Comparison of ENCODE assay signal across 16 cellular contexts in the genomic region with DNA sequence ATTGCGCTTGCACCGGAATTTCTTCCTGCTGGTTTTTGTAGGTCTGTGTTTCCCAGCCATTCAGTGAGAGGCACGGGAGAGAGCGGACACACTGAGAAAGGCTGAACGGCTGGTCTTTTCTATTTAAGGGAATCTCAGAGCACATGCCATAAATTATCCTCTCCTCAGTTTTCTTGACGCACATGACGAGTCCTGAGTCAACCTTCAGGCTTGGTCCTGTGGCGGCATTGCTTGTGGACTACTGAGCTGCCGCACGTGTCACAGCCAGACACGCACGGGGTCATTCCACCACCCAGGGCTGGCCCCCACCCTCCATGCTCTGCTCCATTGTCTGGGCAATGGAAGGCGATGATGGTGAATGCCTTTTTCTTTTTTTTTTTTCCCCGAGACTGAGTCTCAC.
DNase-seq lines count a peak whose midpoint lies in the region; ATAC-seq, FAIRE-seq and TF ChIP-seq lines count a peak whose summit lies in the region.
"Had no signal": no experiment of that assay in that cellular context is flagged by ENCODE, and none has a peak within 500 bp of the region (broad histone marks: within the 10 kb centered on the region; RNA-seq: fewer than 3 reads in every experiment).

No MANE protein-coding gene starts in this region.

- H3K56ac ChIP-seq in IMR-90 (ENCODE audit: extremely low read depth, insufficient read depth, low read length): no peak overlapping the region
- H3K56ac ChIP-seq in H1 (replicated peaks; ENCODE audit: insufficient read length, low read depth, low read length): no peak overlapping the region

- H2BK20ac ChIP-seq in IMR-90 (ENCODE audit: low read depth, low read length): no peak overlapping the region
- 0 out of 2 replicates have a peak overlapping the region, but pooled peaks have one; percentile 81 for H2BK20ac ChIP-seq in H1 (ENCODE audit: low read length)

- no peaks in the 10 kb centered on the region for H3K36me3 Mint-ChIP-seq in nephron progenitor cell (ENCODE audit: low read depth)
- peaks cover 0 to 3% (median 0%) of the 10 kb centered on the region in 3 donors for H3K36me3 Mint-ChIP-seq in CD8-positive, alpha-beta memory T cell
- H3K36me3 Mint-ChIP-seq in stimulated activated memory B cell treated with anti-CD40 and anti-IgM and Interleukin-4, amounts not matched to agents 10 μg/mL and 1 μg/mL and 100 μg/mL, for 72 hours: no peaks in the 10 kb centered on the region

- no peaks in the 10 kb centered on the region for H3K79me2 ChIP-seq in H1 (ENCODE audit: control insufficient read depth in 1 of 2, insufficient read depth in 2 of 2, low read length in 2 of 2)

- H3K23ac ChIP-seq in IMR-90 (ENCODE audit: low read depth, low read length) (no peak overlapping the region), H1 (ENCODE audit: insufficient read length) (no peak overlapping the region)

- no peaks in the 10 kb centered on the region for H3K36me3 ChIP-seq in IMR-90 (ENCODE audit: control insufficient read depth, insufficient read depth, low read length)
- no peaks in the 10 kb centered on the region for H3K36me3 ChIP-seq in H1 (ENCODE audit: control insufficient read depth in 2 of 4, insufficient read depth in 4 of 4, low read length in 3 of 4)
- H3K36me3 ChIP-seq in stomach smooth muscle (ENCODE audit: control insufficient read depth in 2 of 2, insufficient read depth in 2 of 2, low read length in 2 of 2): no peaks in the 10 kb centered on the region
- H3K36me3 ChIP-seq in CD8-positive, alpha-beta memory T cell (ENCODE audit: insufficient read depth, low read length): no peaks in the 10 kb centered on the region

- no peak overlapping the region for H3K14ac ChIP-seq in IMR-90 (replicated peaks; ENCODE audit: low read depth, low read length)
- no peak overlapping the region for H3K14ac ChIP-seq in H1 (ENCODE audit: insufficient read length)

- POLR2A ChIA-PET in IMR-90 (lab: Charles Lee; ENCODE audit: unreplicated experiment): no interaction called here
- POLR2A ChIA-PET in H1 (lab: Charles Lee; ENCODE audit: partially characterized antibody): no interaction called here
- POLR2A ChIA-PET in CD8-positive, alpha-beta memory T cell (lab: Charles Lee): no interaction called here

- no peak for TF ChIP-seq EP300 in H1 (IDR thresholded peaks at IDR 0.05; ENCODE audit: borderline replicate concordance in 1 of 2, low read depth in 2 of 2, low read length in 2 of 2)

- H3K79me1 ChIP-seq in IMR-90 (ENCODE audit: low read depth in 1 of 2, low read length in 2 of 2) (no peaks in the 10 kb centered on the region), H1 (ENCODE audit: low read depth, low read length) (no peaks in the 10 kb centered on the region)

- peaks cover 58% of the 10 kb centered on the region for H3K4me1 Mint-ChIP-seq in nephron progenitor cell
- H3K4me1 Mint-ChIP-seq in CD8-positive, alpha-beta memory T cell: peaks cover 0 to 6% (median 0%) of the 10 kb centered on the region in 3 donors
- peaks cover 8% of the 10 kb centered on the region for H3K4me1 Mint-ChIP-seq in stimulated activated memory B cell treated with anti-CD40 and anti-IgM and Interleukin-4, amounts not matched to agents 10 μg/mL and 1 μg/mL and 100 μg/mL, for 72 hours

- no peak overlapping the region for H2AFZ ChIP-seq in IMR-90 (replicated peaks; ENCODE audit: low read length, poor library complexity)
- H2AFZ ChIP-seq in H1 (ENCODE audit: low read length): no peak overlapping the region
- H2AFZ ChIP-seq: PC-9 had no signal

- H3K27ac ChIP-seq in IMR-90 (ENCODE audit: insufficient read depth, low read length) (no peak overlapping the region), H1 (ENCODE audit: low read depth, low read length) (no peak overlapping the region), stomach smooth muscle (ENCODE audit: low read length) (peak overlapping the region; percentile 73)
- H3K27ac ChIP-seq in CD8-positive, alpha-beta memory T cell (ENCODE audit: low read depth, low read length): no peak overlapping the region
- H3K27ac ChIP-seq: PC-9 had no signal

- peaks cover 2% of the 10 kb centered on the region for H3K27me3 Mint-ChIP-seq in nephron progenitor cell (ENCODE audit: low read depth, poor library complexity)
- H3K27me3 Mint-ChIP-seq in CD8-positive, alpha-beta memory T cell: no peaks in the 10 kb centered on the region
- H3K27me3 Mint-ChIP-seq in stimulated activated memory B cell treated with anti-CD40 and anti-IgM and Interleukin-4, amounts not matched to agents 10 μg/mL and 1 μg/mL and 100 μg/mL, for 72 hours: no peaks in the 10 kb centered on the region
- H3K27me3 Mint-ChIP-seq: CD4-positive, alpha-beta memory T cell had no signal

- H3K4me2 ChIP-seq in IMR-90 (ENCODE audit: low read depth, low read length) (no peak overlapping the region), H1 (ENCODE audit: insufficient read depth in 1 of 2, low read depth in 2 of 2, low read length in 2 of 2) (no peak overlapping the region)
- H3K4me2 ChIP-seq: PC-9 had no signal

- no peak overlapping the region for H3K18ac ChIP-seq in IMR-90 (ENCODE audit: low read depth, low read length)
- H3K18ac ChIP-seq in H1 (ENCODE audit: extremely low read depth, low read length): no peak overlapping the region

- no peak for DNase-seq in IMR-90
- no peak for DNase-seq in H1 (ENCODE audit: low read depth in 1 of 2, low spot score in 2 of 2)
- peak; percentile 21 for DNase-seq in nephron progenitor cell
- no peak for DNase-seq in HK-2 (ENCODE audit: unreplicated experiment)
- no peak for DNase-seq in CD8-positive, alpha-beta memory T cell
- DNase-seq in left ventricle myocardium superior: no peak
- DNase-seq: CD4-positive, alpha-beta memory T cell; HCEC 1CT; KBM-7; NCI-H1417 treated with DMSO at 0.1 percent for 48 hours; NCI-H2029; NCI-H2171 treated with DMSO at 0.1 percent for 48 hours; NCI-H748 treated with DMSO at 0.1 percent for 48 hours; PC-9 had no signal

- H2BK120ac ChIP-seq in IMR-90 (ENCODE audit: low read depth, low read length) (no peak overlapping the region), H1 (replicated peaks; ENCODE audit: low read depth, low read length) (no peak overlapping the region)

- CTCF ChIA-PET in IMR-90 (lab: Yijun Ruan, JAX): no interaction called here
- CTCF ChIA-PET in H1 (lab: Charles Lee; ENCODE audit: partially characterized antibody): interaction anchor here (1.4 kb wide), 1 partner anchor 531 kb away, joined by 4 read pairs; no protein-coding TSS in a partner anchor
- CTCF ChIA-PET in CD8-positive, alpha-beta memory T cell (lab: Charles Lee): no interaction called here

- no peaks in the 10 kb centered on the region for H3K9me3 ChIP-seq in IMR-90 (ENCODE audit: control insufficient read depth, insufficient read depth, low read length)
- H3K9me3 ChIP-seq in H1 (ENCODE audit: insufficient read depth in 2 of 2, low read depth in 1 of 2, low read length in 1 of 2): no peaks in the 10 kb centered on the region
- no peaks in the 10 kb centered on the region for H3K9me3 ChIP-seq in stomach smooth muscle (ENCODE audit: control insufficient read depth in 2 of 2, low read length in 2 of 2)
- no peaks in the 10 kb centered on the region for H3K9me3 ChIP-seq in CD8-positive, alpha-beta memory T cell (ENCODE audit: low read length)

- in situ Hi-C loops in IMR-90 (cut with MboI; ENCODE audit: low sequenced_read_pairs): loop anchor here (25.0 kb wide), 1 partner anchor 525 kb away; the partner anchor contains the start of gene ID2

- H3K9ac ChIP-seq in IMR-90 (ENCODE audit: low read depth, low read length) (no peak overlapping the region), H1 (replicated peaks in 1 of 4; ENCODE audit: extremely low read depth in 1 of 4, low read depth in 3 of 4, low read length in 3 of 4) (no peak overlapping the region), stomach smooth muscle (ENCODE audit: low read length in 2 of 2) (peak overlapping the region; percentile 47 to 48)

- no peak overlapping the region for H2AK5ac ChIP-seq in IMR-90 (ENCODE audit: low read depth, low read length)
- no peak overlapping the region for H2AK5ac ChIP-seq in H1 (ENCODE audit: low read depth, low read length)

- H4K20me1 ChIP-seq in IMR-90 (ENCODE audit: insufficient read depth, low read length) (no peaks in the 10 kb centered on the region), H1 (replicated peaks in 1 of 2; ENCODE audit: control insufficient read depth in 1 of 2, insufficient read depth in 2 of 2, low read length in 2 of 2) (no peaks in the 10 kb centered on the region)

- TF ChIP-seq POLR2A in IMR-90 (IDR thresholded peaks at IDR 0.05; ENCODE audit: low read depth, low read length): no peak
- no peak for TF ChIP-seq POLR2A in H1 (IDR thresholded peaks at IDR 0.05; ENCODE audit: control extremely low read depth in 1 of 2, low read depth in 2 of 2, low read length in 2 of 2)

- no peaks in the 10 kb centered on the region for H3K9me3 Mint-ChIP-seq in nephron progenitor cell
- no peaks in the 10 kb centered on the region for H3K9me3 Mint-ChIP-seq in CD8-positive, alpha-beta memory T cell
- H3K9me3 Mint-ChIP-seq in stimulated activated memory B cell treated with anti-CD40 and anti-IgM and Interleukin-4, amounts not matched to agents 10 μg/mL and 1 μg/mL and 100 μg/mL, for 72 hours: peaks cover 3% of the 10 kb centered on the region

- TF ChIP-seq CTCF in IMR-90 (conservative IDR thresholded peaks at IDR 0.05; ENCODE audit: low read depth, low read length) (no peak), H1 (IDR thresholded peaks at IDR 0.05; ENCODE audit: control extremely low read depth in 1 of 3, insufficient read depth in 1 of 3, low read depth in 1 of 3, low read length in 3 of 3) (no peak), nephron progenitor cell (IDR thresholded peaks at IDR 0.05) (no peak)

- H3K4ac ChIP-seq in IMR-90 (ENCODE audit: low read depth, low read length) (no peak overlapping the region), H1 (replicated peaks; ENCODE audit: insufficient read length, low read depth, low read length) (no peak overlapping the region)

- H3K27me3 ChIP-seq in IMR-90 (ENCODE audit: control insufficient read depth, insufficient read depth, low read length) (no peaks in the 10 kb centered on the region), H1 (replicated peaks in 1 of 4; ENCODE audit: control insufficient read depth in 3 of 4, extremely low read depth in 1 of 4, insufficient read depth in 3 of 4, low read length in 3 of 4) (no peaks in the 10 kb centered on the region; a peak in 2 of 7 replicates), stomach smooth muscle (ENCODE audit: control insufficient read depth in 1 of 2, insufficient read depth in 2 of 2, low read length in 2 of 2) (no peaks in the 10 kb centered on the region)
- H3K27me3 ChIP-seq in CD8-positive, alpha-beta memory T cell (ENCODE audit: insufficient read depth, low read length, poor library complexity, severe bottlenecking): no peaks in the 10 kb centered on the region

- no peak for FAIRE-seq in H1 (lab: Jason Lieb, UNC)

- TF ChIP-seq RAD21 in IMR-90 (IDR thresholded peaks at IDR 0.05; ENCODE audit: low read length) (no peak), H1 (IDR thresholded peaks at IDR 0.05 in 1 of 2, conservative IDR thresholded peaks at IDR 0.05 in 1 of 2; ENCODE audit: low read depth in 2 of 2, low read length in 2 of 2) (no peak)

- H4K5ac ChIP-seq in IMR-90 (ENCODE audit: low read depth, low read length): no peak overlapping the region
- H4K5ac ChIP-seq in H1 (ENCODE audit: insufficient read length, low read depth, low read length): no peak overlapping the region

- no peak overlapping the region for H3K4me3 Mint-ChIP-seq in nephron progenitor cell
- no peak overlapping the region for H3K4me3 Mint-ChIP-seq in CD8-positive, alpha-beta memory T cell
- no peak overlapping the region for H3K4me3 Mint-ChIP-seq in stimulated activated memory B cell treated with anti-CD40 and anti-IgM and Interleukin-4, amounts not matched to agents 10 μg/mL and 1 μg/mL and 100 μg/mL, for 72 hours
- H3K4me3 Mint-ChIP-seq: CD4-positive, alpha-beta memory T cell had no signal

- BruUV-seq in IMR-90 (replicated peaks; lab: Mats Ljungman, UMichigan): no TSS peak

- H3K4me3 ChIP-seq in IMR-90 (ENCODE audit: insufficient read depth, low read depth, low read length) (no peak overlapping the region), H1 (ENCODE audit: extremely low read depth in 1 of 4, insufficient read depth in 2 of 4, low read depth in 3 of 4, low read length in 4 of 4) (no peak overlapping the region), stomach smooth muscle (ENCODE audit: low read length in 2 of 2) (peak overlapping the region in 1 of 2 donors; percentile 40)
- H3K4me3 ChIP-seq in CD8-positive, alpha-beta memory T cell (ENCODE audit: low read length): no peak overlapping the region
- H3K4me3 ChIP-seq: PC-9 had no signal

- H2AK9ac ChIP-seq in IMR-90 (replicated peaks; ENCODE audit: low read depth, low read length, poor library complexity): peak overlapping the region; percentile 73

- WGBS in IMR-90 (ENCODE audit: extremely low coverage in 2 of 2, insufficient read length in 1 of 2), 2 experiments: 63% methylated on average over 4 of the region's 14 CpGs; no CpG with 5 or more reads in 1 of the 2 experiments
- WGBS in H1 (ENCODE audit: extremely low coverage in 1 of 2, insufficient coverage in 1 of 2, insufficient read length in 1 of 2, insufficient replicate concordance in 2 of 2, low coverage in 1 of 2, low lambda C conversion rate in 2 of 2, missing lambda C conversion rate in 1 of 2), 2 experiments: 94% methylated on average over 13 of the region's 14 CpGs; no CpG with 5 or more reads in 1 of the 2 experiments

- peak overlapping the region; percentile 84 for H3K27ac Mint-ChIP-seq in nephron progenitor cell
- H3K27ac Mint-ChIP-seq in CD8-positive, alpha-beta memory T cell: no peak overlapping the region
- no peak overlapping the region for H3K27ac Mint-ChIP-seq in stimulated activated memory B cell treated with anti-CD40 and anti-IgM and Interleukin-4, amounts not matched to agents 10 μg/mL and 1 μg/mL and 100 μg/mL, for 72 hours
- H3K27ac Mint-ChIP-seq: CD4-positive, alpha-beta memory T cell had no signal

- no peak overlapping the region for H2BK5ac ChIP-seq in IMR-90 (ENCODE audit: low read depth, low read length, poor library complexity, severe bottlenecking)
- no peak overlapping the region for H2BK5ac ChIP-seq in H1 (ENCODE audit: low read depth, low read length)

- no peak overlapping the region for H2BK12ac ChIP-seq in H1 (ENCODE audit: low read depth, low read length)

- no peaks in the 10 kb centered on the region for H3K9me1 ChIP-seq in IMR-90 (ENCODE audit: insufficient read depth, low read length)

- H4K8ac ChIP-seq in IMR-90 (ENCODE audit: low read depth in 2 of 2, low read length in 2 of 2): no peak overlapping the region
- no peak overlapping the region for H4K8ac ChIP-seq in H1 (ENCODE audit: extremely low read depth, insufficient read depth, low read length)

- H2BK15ac ChIP-seq in IMR-90 (ENCODE audit: low read depth, low read length): no peak overlapping the region
- no peak overlapping the region for H2BK15ac ChIP-seq in H1 (ENCODE audit: low read length)

- H3K4me1 ChIP-seq in IMR-90 (ENCODE audit: control insufficient read depth, insufficient read depth, low read length) (no peaks in the 10 kb centered on the region), H1 (replicated peaks in 1 of 4; ENCODE audit: control insufficient read depth in 3 of 4, insufficient read depth in 4 of 4, low read length in 3 of 4) (peaks cover 0 to 7% (median 6%) of the 10 kb centered on the region in 4 experiments; a peak in 2 of 7 replicates), stomach smooth muscle (ENCODE audit: control insufficient read depth, insufficient read depth, low read length) (peaks cover 14% of the 10 kb centered on the region)
- no peaks in the 10 kb centered on the region for H3K4me1 ChIP-seq in CD8-positive, alpha-beta memory T cell (ENCODE audit: insufficient read depth, low read length)

- H3K23me2 ChIP-seq in H1 (ENCODE audit: low read depth, low read length): no peaks in the 10 kb centered on the region; the same call in 1 of the 2 replicates

- H4K91ac ChIP-seq in IMR-90 (ENCODE audit: insufficient read depth, low read depth, low read length) (no peak overlapping the region), H1 (replicated peaks; ENCODE audit: insufficient read length, low read length) (peak overlapping the region; percentile 34)

- intact Hi-C loops in IMR-90 (cut with micrococcal nuclease): no loop called here
- intact Hi-C loops in left ventricle myocardium superior (cut with micrococcal nuclease): no loop called here

- dilution Hi-C loops in IMR-90 (cut with HindIII; ENCODE audit: low sequenced_read_pairs, unreplicated experiment): no loop called here

- no peak for ATAC-seq in IMR-90 (ENCODE audit: low read depth)
- ATAC-seq in left ventricle myocardium superior: no peak
- no peak for ATAC-seq in stimulated activated memory B cell treated with anti-CD40 and anti-IgM and Interleukin-4, amounts not matched to agents 10 μg/mL and 1 μg/mL and 100 μg/mL, for 72 hours

Comparison
In these comparisons a context has a peak if more than half of its experiments do, and no peak if none do; other contexts are left out.
1. H3K9ac ChIP-seq: peak in stomach smooth muscle (2 of 2); none in IMR-90 (single experiment) and H1 (0 of 4).